Comparison of ENCODE assay signal across 8 cellular contexts in genomic region chr13:22813531-22814377, GRCh38.
DNase-seq lines count a peak whose midpoint lies in the region; ATAC-seq, FAIRE-seq and TF ChIP-seq lines count a peak whose summit lies in the region.
"Not testable (repeated sequence)": the region's sequence is repeated elsewhere in the genome, so short reads cannot be mapped to it uniquely, and the experiment has no call there.

No MANE protein-coding gene starts in this region.

- not testable (repeated sequence) for TF ChIP-seq RAD21 in HepG2 (CRISPR knock-in tag; IDR thresholded peaks at IDR 0.05)

- TF ChIP-seq POLR2A in HepG2 (IDR thresholded peaks at IDR 0.05; ENCODE audit: insufficient read depth in 1 of 2, low read depth in 2 of 2, low read length in 2 of 2): not testable (repeated sequence)

- H3K4me3 ChIP-seq in right cardiac atrium (ENCODE audit: low read length): peak overlapping the region; percentile 12
- H3K4me3 ChIP-seq in HepG2 (replicated peaks in 1 of 3; ENCODE audit: insufficient read depth in 1 of 3, low read depth in 2 of 3, low read length in 3 of 3); upper lobe of right lung: not testable (repeated sequence)
- peak overlapping the region; percentile 19 for H3K4me3 ChIP-seq in neural progenitor cell

- 18% methylated on average over 21 of the region's 21 CpGs for WGBS in right cardiac atrium
- WGBS in HepG2 (ENCODE audit: low lambda C conversion rate): 16% methylated on average over 19 of the region's 21 CpGs

- H3K9me3 Mint-ChIP-seq in neural progenitor cell: not testable (repeated sequence)

- not testable (repeated sequence) for H3K79me2 ChIP-seq in HepG2 (ENCODE audit: insufficient read depth, low read length); neural progenitor cell (ENCODE audit: low read depth)

- not testable (repeated sequence) for TF ChIP-seq EP300 in HepG2 (IDR thresholded peaks at IDR 0.05; ENCODE audit: low read depth in 2 of 2, low read length in 2 of 2); HepG2 (CRISPR knock-in tag; IDR thresholded peaks at IDR 0.05; ENCODE audit: borderline replicate concordance)

- H3F3A ChIP-seq in neural progenitor cell (ENCODE audit: low read depth): peaks cover 12% of the 10 kb centered on the region

- not testable (repeated sequence) for H3K36me3 Mint-ChIP-seq in neural progenitor cell

- H2AFZ ChIP-seq in HepG2 (ENCODE audit: low read length): not testable (repeated sequence)
- peak overlapping the region; percentile 76 for H2AFZ ChIP-seq in neural progenitor cell (replicated peaks)

- intact Hi-C loops in right cardiac atrium (cut with DNase I): loop anchor here in 1 of 4 donors (10.0 kb wide), 1 partner anchor 511 kb away; no protein-coding TSS in a partner anchor
- intact Hi-C loops in HepG2 (cut with micrococcal nuclease; ENCODE audit: unreplicated experiment); upper lobe of right lung (cut with DNase I): not testable (repeated sequence)

- CTCF ChIA-PET in HepG2 (lab: Yijun Ruan, JAX; ENCODE audit: low intra/inter-chr PET ratio, low total read pairs): not testable (repeated sequence)

- not testable (repeated sequence) for BruUV-seq in HepG2 (replicated peaks; lab: Mats Ljungman, UMichigan)

- H3K27ac Mint-ChIP-seq in neural progenitor cell: peak overlapping the region; percentile 72

- not testable (repeated sequence) for H3K27ac ChIP-seq in right cardiac atrium (ENCODE audit: low read length); HepG2 (ENCODE audit: extremely low read length, insufficient read depth, low read length); neural progenitor cell
- H3K27ac ChIP-seq in upper lobe of right lung: peak overlapping the region; percentile 30

- peaks cover 20% of the 10 kb centered on the region for H3K4me1 Mint-ChIP-seq in neural progenitor cell

- H3K27me3 Mint-ChIP-seq in neural progenitor cell (ENCODE audit: insufficient read depth, low read depth): not testable (repeated sequence)

- not testable (repeated sequence) for H4K20me1 ChIP-seq in HepG2 (ENCODE audit: insufficient read depth, low read length); neural progenitor cell (ENCODE audit: low read depth)

- not testable (repeated sequence) for H3K4me1 ChIP-seq in right cardiac atrium (ENCODE audit: control insufficient read depth, insufficient read depth, low read length); upper lobe of right lung
- H3K4me1 ChIP-seq in HepG2 (ENCODE audit: insufficient read depth, low read length): peaks cover 24% of the 10 kb centered on the region
- peaks cover 15% of the 10 kb centered on the region for H3K4me1 ChIP-seq in neural progenitor cell

- H3K4me2 ChIP-seq in HepG2 (ENCODE audit: low read depth, low read length): peak overlapping the region; percentile 55
- peak overlapping the region; percentile 67 for H3K4me2 ChIP-seq in neural progenitor cell

- H3K4me3 Mint-ChIP-seq in neural progenitor cell: not testable (repeated sequence)

- H3K36me3 ChIP-seq in HepG2 (replicated peaks in 1 of 2; ENCODE audit: control insufficient read depth in 1 of 2, insufficient read depth in 2 of 2, low read length in 2 of 2); neural progenitor cell; upper lobe of right lung: not testable (repeated sequence)

- not testable (repeated sequence) for H3K9ac ChIP-seq in HepG2 (ENCODE audit: insufficient read depth, low read depth, low read length); neural progenitor cell

- in situ Hi-C loops in KBM-7 (cut with MboI; ENCODE audit: low pct_unique_long_range_greater_than_20kb, low sequenced_read_pairs): not testable (repeated sequence)
- in situ Hi-C loops in HepG2 (cut with HindIII; ENCODE audit: extremely low pct_ligation_motif_present, low pct_unique_long_range_greater_than_20kb): loop anchor here (25.0 kb wide), 1 partner anchor 499 kb away; no protein-coding TSS in a partner anchor

- not testable (repeated sequence) for H3K9me3 ChIP-seq in right cardiac atrium (ENCODE audit: control insufficient read depth, low read length); HepG2 (ENCODE audit: low read length); neural progenitor cell (ENCODE audit: low read depth); upper lobe of right lung

- peak; percentile 90 for DNase-seq in ELF-1 (ENCODE audit: low read depth, low spot score)
- peak; percentile 37 for DNase-seq in KBM-7
- DNase-seq in OCI-M1 (lab: John Stamatoyannopoulos, UW): peak; percentile 79
- DNase-seq in amniotic epithelial cell (ENCODE audit: low read depth): peak; percentile 23
- not testable (repeated sequence) for DNase-seq in right cardiac atrium; HepG2 (ENCODE audit: low spot score); upper lobe of right lung
- peak; percentile 11 for DNase-seq in neural progenitor cell (ENCODE audit: low spot score)

- FAIRE-seq in HepG2 (lab: Jason Lieb, UNC): not testable (repeated sequence)

- POLR2A ChIA-PET in HepG2 (lab: Yijun Ruan, JAX): not testable (repeated sequence)

- not testable (repeated sequence) for H3K27me3 ChIP-seq in right cardiac atrium (ENCODE audit: control insufficient read depth, insufficient read depth); HepG2 (ENCODE audit: control insufficient read depth in 1 of 2, insufficient read depth in 2 of 2, low read length in 2 of 2); neural progenitor cell; upper lobe of right lung

- not testable (repeated sequence) for ATAC-seq in right cardiac atrium, HepG2, upper lobe of right lung

- TF ChIP-seq CTCF in HepG2 (CRISPR knock-in tag; IDR thresholded peaks at IDR 0.05); neural progenitor cell (IDR thresholded peaks at IDR 0.05); upper lobe of right lung (IDR thresholded peaks at IDR 0.05): not testable (repeated sequence)

TF ChIP-seq in HepG2, 621 proteins besides CTCF, POLR2A, EP300 and RAD21:
- TF ChIP-seq SOX5 (CRISPR knock-in tag; IDR thresholded peaks at IDR 0.05; ENCODE audit: borderline replicate concordance) (peak; percentile 40; the same call in 1 of the 2 replicates), SOX13 (CRISPR knock-in tag; conservative IDR thresholded peaks at IDR 0.05 in 1 of 2, IDR thresholded peaks at IDR 0.05 in 1 of 2) (peak in 1 of 2 experiments; percentile 63; a peak in 2 of 4 replicates)
- TF ChIP-seq SOX13 (IDR thresholded peaks at IDR 0.05): not testable (repeated sequence)
